8 cellular contexts compared by ENCODE assay signal in the genomic region with DNA sequence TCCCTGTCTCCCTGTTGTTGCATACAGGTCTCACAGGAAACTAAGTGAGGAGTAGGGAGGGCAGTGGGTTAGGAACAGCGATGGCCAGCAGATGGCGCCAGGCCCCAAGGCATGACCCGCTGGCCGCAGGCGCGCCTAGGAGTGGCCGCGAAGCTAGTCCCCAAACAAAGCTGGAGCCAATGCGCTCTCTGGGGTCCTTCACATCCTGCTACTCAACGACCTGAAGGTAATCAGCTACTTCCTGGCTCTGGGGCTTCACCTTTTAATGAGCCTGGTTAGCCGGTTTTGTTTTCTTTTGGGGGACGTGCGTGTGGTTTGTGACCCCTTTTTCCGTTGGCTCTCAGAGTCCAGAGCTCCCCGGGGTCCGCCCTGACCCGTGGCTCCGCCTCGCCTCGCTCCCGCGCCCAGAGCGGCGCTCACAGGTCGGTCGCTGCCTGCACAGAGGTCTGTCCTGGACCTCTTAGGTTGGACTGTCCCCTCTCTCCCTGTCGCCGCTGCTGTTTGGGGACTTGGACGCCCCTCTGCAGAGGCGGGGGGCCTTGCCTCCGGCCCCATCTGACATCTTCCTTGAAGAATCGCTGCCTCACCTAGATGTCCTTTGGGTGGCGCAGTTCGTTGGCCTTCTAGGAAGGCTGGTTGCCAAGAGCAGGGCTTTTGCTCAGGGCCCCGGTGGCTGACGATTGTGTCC.
DNase-seq lines count a peak whose midpoint lies in the region; ATAC-seq and TF ChIP-seq lines count a peak whose summit lies in the region.

No MANE protein-coding gene starts in this region.

- no peaks in the 10 kb centered on the region for H3K27me3 ChIP-seq in HCT116 (ENCODE audit: insufficient read depth, low read length)

- POLR2A ChIA-PET in HCT116 (lab: Charles Lee), result interaction anchor here (0.8 to 0.9 kb wide), 4 partner anchors 17 to 606 kb away, joined by 3 to 5 read pairs (median 3); no protein-coding TSS in a partner anchor

- no peak for TF ChIP-seq POLR2A in HCT116 (IDR thresholded peaks at IDR 0.05; ENCODE audit: borderline replicate concordance, extremely low read depth, insufficient read depth, insufficient read length)

- no TSS peak for BruUV-seq in HCT116 (replicated peaks; lab: Mats Ljungman, UMichigan)

- in situ Hi-C loops in astrocyte of the cerebellum (cut with HindIII; ENCODE audit: low sequenced_read_pairs), result no loop called here

- ATAC-seq in HCT116, result peak; percentile 96
- no peak for ATAC-seq in GM21786 (IDR thresholded peaks at IDR 0.05; ENCODE audit: unreplicated experiment)

- no peaks in the 10 kb centered on the region for H3K79me2 ChIP-seq in HCT116 (ENCODE audit: insufficient read depth, low read length)

- H4K20me1 ChIP-seq in HCT116 (ENCODE audit: insufficient read depth), result no peaks in the 10 kb centered on the region

- H3K9ac ChIP-seq in HCT116 (ENCODE audit: low read length), result peak overlapping the region; percentile 19; the same call in 1 of the 2 replicates

- DNase-seq in GM04503 (ENCODE audit: low read depth) (peak; percentile 12), HCT116 (ENCODE audit: low read depth, low spot score) (peak; percentile 69), NCI-H1092 treated with DMSO at 0.1 percent for 48 hours (lab: John Stamatoyannopoulos, UW) (peak; percentile 90), T-helper 22 cell (ENCODE audit: low read depth) (peak; percentile 33), astrocyte of the cerebellum (ENCODE audit: low read depth) (peak; percentile 45), hypothalamus (lab: John Stamatoyannopoulos, UW) (peak in 50 of 51 donors; percentile 11 to 87 (median 62)), retinal pigment epithelial cell (ENCODE audit: low read depth) (no peak)

- CTCF ChIA-PET in HCT116 (lab: Charles Lee), result interaction anchor here (0.5 to 5.0 kb wide), 54 partner anchors 8 to 1436 kb away, joined by 3 to 119 read pairs (median 4); a partner anchor contains a TSS

- no peak overlapping the region for H3K27ac ChIP-seq in HCT116 (ENCODE audit: low read depth, low read length)

- no peaks in the 10 kb centered on the region for H3K9me3 ChIP-seq in HCT116 (ENCODE audit: control insufficient read depth in 1 of 2, insufficient read depth in 1 of 2, low read depth in 1 of 2, low read length in 2 of 2)

- H3K4me3 ChIP-seq in HCT116 (replicated peaks in 1 of 2; ENCODE audit: low read depth in 1 of 2, low read length in 2 of 2) (peak overlapping the region; percentile 40 to 55), astrocyte of the cerebellum (ENCODE audit: low read depth, low read length) (peak overlapping the region; percentile 47), retinal pigment epithelial cell (ENCODE audit: low read length) (peak overlapping the region; percentile 58)

- RAD21 ChIA-PET in HCT116 (lab: Charles Lee; ENCODE audit: low non-redundant PET in 1 of 2, low total read pairs in 2 of 2, uncharacterized antibody in 2 of 2, unreplicated experiment in 2 of 2), result interaction anchor here (0.5 to 1.9 kb wide), 13 partner anchors 12 to 622 kb away, joined by 3 to 45 read pairs (median 6); no protein-coding TSS in a partner anchor

- TF ChIP-seq CTCF in HCT116 (IDR thresholded peaks at IDR 0.05 in 2 of 3, conservative IDR thresholded peaks at IDR 0.05 in 1 of 3; ENCODE audit: borderline replicate concordance in 1 of 3, insufficient read depth in 1 of 3, low read depth in 2 of 3, low read length in 2 of 3) (peak; percentile 80 to 91 (median 89)), astrocyte of the cerebellum (IDR thresholded peaks at IDR 0.05; ENCODE audit: low read depth, low read length, missing control alignments) (peak; percentile 95), retinal pigment epithelial cell (conservative IDR thresholded peaks at IDR 0.05; ENCODE audit: low read depth, low read length) (peak; percentile 97)

- H3K9me2 ChIP-seq in HCT116 (ENCODE audit: insufficient read depth), result no peaks in the 10 kb centered on the region

- intact Hi-C loops in HCT116 (cut with micrococcal nuclease), result loop anchor here (1.0 kb wide), 2 partner anchors 464 to 622 kb away; no protein-coding TSS in a partner anchor

- no peaks in the 10 kb centered on the region for H3K36me3 ChIP-seq in HCT116 (ENCODE audit: control insufficient read depth in 1 of 2, insufficient read depth in 2 of 2, low read length in 2 of 2)

- H3K4me2 ChIP-seq in HCT116 (ENCODE audit: low read length), result peak overlapping the region; percentile 87

- H3K4me1 ChIP-seq in HCT116 (ENCODE audit: control insufficient read depth in 1 of 2, insufficient read depth in 2 of 2, low read length in 2 of 2), result peaks cover 6 to 11% of the 10 kb centered on the region in 2 experiments

- H2AFZ ChIP-seq in HCT116 (ENCODE audit: low read depth, low read length, poor library complexity, severe bottlenecking), result peak overlapping the region; percentile 83

- peak; percentile 93 for TF ChIP-seq RAD21 in HCT116 (IDR thresholded peaks at IDR 0.05; ENCODE audit: low read depth)

TF ChIP-seq in HCT116, 20 proteins besides CTCF, POLR2A, EP300 and RAD21:
- TF ChIP-seq EZH2 (IDR thresholded peaks at IDR 0.05), result no peak
- TF ChIP-seq YY1 (IDR thresholded peaks at IDR 0.05; ENCODE audit: extremely low read depth, insufficient replicate concordance, low read depth, low read length), result no peak
- no peak for TF ChIP-seq EZH2phosphoT487 (IDR thresholded peaks at IDR 0.05; ENCODE audit: borderline replicate concordance)
- no peak for TF ChIP-seq ZFX (IDR thresholded peaks at IDR 0.05)
- TF ChIP-seq ELF1 (IDR thresholded peaks at IDR 0.05; ENCODE audit: borderline replicate concordance, low read depth), result no peak
- TF ChIP-seq EGR1 (IDR thresholded peaks at IDR 0.05; ENCODE audit: low read depth), result no peak
- no peak for TF ChIP-seq TCF7L2 (IDR thresholded peaks at IDR 0.05; ENCODE audit: borderline replicate concordance, extremely low read depth, insufficient read depth, insufficient read length)
- no peak for TF ChIP-seq SRF (IDR thresholded peaks at IDR 0.05; ENCODE audit: low read depth)
- TF ChIP-seq, protein P1, sequence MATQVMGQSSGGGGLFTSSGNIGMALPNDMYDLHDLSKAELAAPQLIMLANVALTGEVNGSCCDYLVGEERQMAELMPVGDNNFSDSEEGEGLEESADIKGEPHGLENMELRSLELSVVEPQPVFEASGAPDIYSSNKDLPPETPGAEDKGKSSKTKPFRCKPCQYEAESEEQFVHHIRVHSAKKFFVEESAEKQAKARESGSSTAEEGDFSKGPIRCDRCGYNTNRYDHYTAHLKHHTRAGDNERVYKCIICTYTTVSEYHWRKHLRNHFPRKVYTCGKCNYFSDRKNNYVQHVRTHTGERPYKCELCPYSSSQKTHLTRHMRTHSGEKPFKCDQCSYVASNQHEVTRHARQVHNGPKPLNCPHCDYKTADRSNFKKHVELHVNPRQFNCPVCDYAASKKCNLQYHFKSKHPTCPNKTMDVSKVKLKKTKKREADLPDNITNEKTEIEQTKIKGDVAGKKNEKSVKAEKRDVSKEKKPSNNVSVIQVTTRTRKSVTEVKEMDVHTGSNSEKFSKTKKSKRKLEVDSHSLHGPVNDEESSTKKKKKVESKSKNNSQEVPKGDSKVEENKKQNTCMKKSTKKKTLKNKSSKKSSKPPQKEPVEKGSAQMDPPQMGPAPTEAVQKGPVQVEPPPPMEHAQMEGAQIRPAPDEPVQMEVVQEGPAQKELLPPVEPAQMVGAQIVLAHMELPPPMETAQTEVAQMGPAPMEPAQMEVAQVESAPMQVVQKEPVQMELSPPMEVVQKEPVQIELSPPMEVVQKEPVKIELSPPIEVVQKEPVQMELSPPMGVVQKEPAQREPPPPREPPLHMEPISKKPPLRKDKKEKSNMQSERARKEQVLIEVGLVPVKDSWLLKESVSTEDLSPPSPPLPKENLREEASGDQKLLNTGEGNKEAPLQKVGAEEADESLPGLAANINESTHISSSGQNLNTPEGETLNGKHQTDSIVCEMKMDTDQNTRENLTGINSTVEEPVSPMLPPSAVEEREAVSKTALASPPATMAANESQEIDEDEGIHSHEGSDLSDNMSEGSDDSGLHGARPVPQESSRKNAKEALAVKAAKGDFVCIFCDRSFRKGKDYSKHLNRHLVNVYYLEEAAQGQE (IDR thresholded peaks at IDR 0.05; ENCODE audit: low read depth), result no peak
- TF ChIP-seq, protein P2, sequence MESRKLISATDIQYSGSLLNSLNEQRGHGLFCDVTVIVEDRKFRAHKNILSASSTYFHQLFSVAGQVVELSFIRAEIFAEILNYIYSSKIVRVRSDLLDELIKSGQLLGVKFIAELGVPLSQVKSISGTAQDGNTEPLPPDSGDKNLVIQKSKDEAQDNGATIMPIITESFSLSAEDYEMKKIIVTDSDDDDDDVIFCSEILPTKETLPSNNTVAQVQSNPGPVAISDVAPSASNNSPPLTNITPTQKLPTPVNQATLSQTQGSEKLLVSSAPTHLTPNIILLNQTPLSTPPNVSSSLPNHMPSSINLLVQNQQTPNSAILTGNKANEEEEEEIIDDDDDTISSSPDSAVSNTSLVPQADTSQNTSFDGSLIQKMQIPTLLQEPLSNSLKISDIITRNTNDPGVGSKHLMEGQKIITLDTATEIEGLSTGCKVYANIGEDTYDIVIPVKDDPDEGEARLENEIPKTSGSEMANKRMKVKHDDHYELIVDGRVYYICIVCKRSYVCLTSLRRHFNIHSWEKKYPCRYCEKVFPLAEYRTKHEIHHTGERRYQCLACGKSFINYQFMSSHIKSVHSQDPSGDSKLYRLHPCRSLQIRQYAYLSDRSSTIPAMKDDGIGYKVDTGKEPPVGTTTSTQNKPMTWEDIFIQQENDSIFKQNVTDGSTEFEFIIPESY (IDR thresholded peaks at IDR 0.05; ENCODE audit: extremely low read depth, insufficient replicate concordance, low read length), result no peak
